Comparison of ENCODE assay signal across 8 cellular contexts in genomic region chr19:2944775-2945574, GRCh38. TPM values are rescaled to one million over a fixed set of nuclear protein-coding genes. Genes with fewer than 3 reads are reported as not detected.
DNase-seq lines count a peak whose midpoint lies in the region; ATAC-seq and TF ChIP-seq lines count a peak whose summit lies in the region.

Gene ZNF77, minus strand, starts transcription at chr19:2944971. Its CDS starts 131 bp downstream, at chr19:2944840.

- TF ChIP-seq CTCF in 22Rv1 (IDR thresholded peaks at IDR 0.05) (0 out of 2 replicates have a peak, but pooled peaks have one; percentile 6), sigmoid colon (IDR thresholded peaks at IDR 0.05) (no peak)

- TF ChIP-seq EP300 in sigmoid colon (IDR thresholded peaks at IDR 0.05), result no peak

- peak; percentile 85 for ATAC-seq in GM18519 (IDR thresholded peaks at IDR 0.05; ENCODE audit: low FRiP score, unreplicated experiment)
- ATAC-seq in HG03045 (IDR thresholded peaks at IDR 0.05; ENCODE audit: unreplicated experiment), result peak; percentile 94

- intact Hi-C loops in sigmoid colon (cut with DNase I), result loop anchor here (5.0 kb wide), 2 partner anchors 43 to 103 kb away; partner anchors contain the start of genes ZNF555 and ZNF57

- H3K27me3 ChIP-seq in iPS DF 6.9 (ENCODE audit: control insufficient read depth, insufficient read depth, low read length) (no peaks in the 10 kb centered on the region), sigmoid colon (no peaks in the 10 kb centered on the region)

- H3K4me3 ChIP-seq in iPS DF 6.9 (ENCODE audit: low read length) (peak within 1 kb of the TSS; percentile 81), sigmoid colon (peak within 1 kb of the TSS; percentile 58 to 99 (median 86))

- H3K27ac ChIP-seq in 22Rv1, result peak within 1 kb of the TSS; percentile 86
- no peak within 1 kb of the TSS for H3K27ac ChIP-seq in iPS DF 6.9 (ENCODE audit: low read length)
- H3K27ac ChIP-seq in sigmoid colon, result peak within 1 kb of the TSS; percentile 86 to 98 (median 96)

- no peaks in the 10 kb centered on the region for H3K4me1 ChIP-seq in iPS DF 6.9 (ENCODE audit: control insufficient read depth, insufficient read depth, low read length)
- H3K4me1 ChIP-seq in sigmoid colon, result peaks cover 0 to 29% (median 22%) of the 10 kb centered on the region in 4 donors

- WGBS in iPS DF 6.9 (ENCODE audit: insufficient coverage, insufficient read length), result no CpG with 5 or more reads among the region's 74 CpGs
- WGBS in sigmoid colon, 2 donors, result 1% methylated on average over 74 of the region's 74 CpGs

- DNase-seq in NCI-H2107 (lab: John Stamatoyannopoulos, UW) (peak; percentile 97), UCSD-AML1 (lab: John Stamatoyannopoulos, UW; ENCODE audit: unreplicated experiment) (peak; percentile 97), brain pericyte (ENCODE audit: low read depth, low spot score) (peak; percentile 95), iPS DF 6.9 (ENCODE audit: low read depth, low spot score) (peak; percentile 99), sigmoid colon (peak; percentile 100)

- H3K36me3 ChIP-seq in iPS DF 6.9 (ENCODE audit: control insufficient read depth, insufficient read depth, low read length) (no peaks in the 10 kb centered on the region), sigmoid colon (no peaks in the 10 kb centered on the region)

- peak in 1 of 2 donors; percentile 21 for TF ChIP-seq POLR2A in sigmoid colon (IDR thresholded peaks at IDR 0.05)

- H3K9me3 ChIP-seq in iPS DF 6.9 (ENCODE audit: control insufficient read depth, insufficient read depth, low read length) (no peaks in the 10 kb centered on the region), sigmoid colon (no peaks in the 10 kb centered on the region)

RNA-seq across cellular contexts. Expression of gene ZNF77, which starts in this region (rescaled TPM):
- 1 to 10 TPM; 3.4 to 8.2 (median 5.3) TPM for total RNA-seq in sigmoid colon
- polyA plus RNA-seq in sigmoid colon, result 1 to 10 TPM; 1.8 to 2.7 (median 2.1) TPM
